Comparison of ENCODE assay signal across 8 cellular contexts in the genomic region with DNA sequence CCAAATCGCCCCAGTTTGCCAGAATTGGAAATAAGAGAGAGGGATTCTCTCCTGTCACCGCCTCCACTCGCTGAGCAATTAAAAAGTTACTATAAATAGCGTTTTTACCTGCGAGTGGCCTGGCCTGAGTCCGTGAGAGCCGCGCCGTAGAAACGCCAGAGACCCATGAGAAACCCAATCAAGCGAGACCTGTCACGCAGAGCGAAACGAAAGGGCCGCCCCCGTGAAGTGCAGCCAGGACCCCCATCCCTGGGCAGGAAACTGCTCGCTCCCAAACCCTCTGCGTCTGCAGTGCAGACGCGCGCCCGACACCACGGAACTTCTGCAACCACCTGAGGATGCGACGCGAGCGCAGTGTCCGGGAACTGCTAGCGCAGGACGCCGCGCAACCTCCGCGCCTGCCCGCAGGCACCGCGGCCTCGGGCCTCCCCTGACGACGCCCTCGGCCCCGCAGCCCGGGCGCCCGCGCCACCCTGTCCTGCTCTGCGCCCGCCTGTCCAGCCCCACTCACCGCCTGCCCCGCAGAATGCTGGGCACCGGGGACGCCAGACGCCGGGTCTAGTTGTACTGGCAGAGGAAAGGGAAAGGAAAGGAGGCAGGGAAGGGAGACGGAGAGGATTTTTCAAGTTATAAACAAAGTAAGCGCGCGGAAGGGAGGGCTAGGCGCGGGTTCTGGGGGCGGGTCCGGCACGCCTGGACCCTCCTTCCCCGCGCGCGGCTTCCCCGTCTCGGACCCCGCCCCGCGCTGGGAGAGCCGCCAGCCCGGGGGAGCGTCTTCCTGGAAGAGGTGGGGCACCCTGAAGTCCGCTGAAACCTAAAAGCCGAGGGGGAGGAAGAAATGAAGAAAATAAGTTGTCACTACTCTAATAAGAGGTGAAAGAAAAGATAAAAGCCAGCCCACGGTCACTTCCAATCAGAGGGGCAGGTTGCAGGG. TPM values are rescaled to one million over a fixed set of nuclear protein-coding genes. Genes with fewer than 3 reads are reported as not detected.
DNase-seq lines count a peak whose midpoint lies in the region; ATAC-seq, FAIRE-seq and TF ChIP-seq lines count a peak whose summit lies in the region.

A gene with protein sequence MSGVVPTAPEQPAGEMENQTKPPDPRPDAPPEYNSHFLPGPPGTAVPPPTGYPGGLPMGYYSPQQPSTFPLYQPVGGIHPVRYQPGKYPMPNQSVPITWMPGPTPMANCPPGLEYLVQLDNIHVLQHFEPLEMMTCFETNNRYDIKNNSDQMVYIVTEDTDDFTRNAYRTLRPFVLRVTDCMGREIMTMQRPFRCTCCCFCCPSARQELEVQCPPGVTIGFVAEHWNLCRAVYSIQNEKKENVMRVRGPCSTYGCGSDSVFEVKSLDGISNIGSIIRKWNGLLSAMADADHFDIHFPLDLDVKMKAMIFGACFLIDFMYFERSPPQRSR (minus strand): TSS at position 657 of the 934 bp plus-strand sequence. CDS start 29,034 bp downstream, outside the sequence.

- H3K14ac ChIP-seq in H9 (ENCODE audit: insufficient read depth, low read length): peak within 1 kb of the TSS; percentile 72; the same call in 1 of the 2 replicates

- no peak for FAIRE-seq in GM12878 (lab: Jason Lieb, UNC)

- no peak within 1 kb of the TSS for H2BK120ac ChIP-seq in H9 (ENCODE audit: low read depth, low read length, poor library complexity, severe bottlenecking)

- no peaks in the 10 kb centered on the region for H3K4me1 ChIP-seq in H9 (ENCODE audit: insufficient read depth, low read length)
- no peaks in the 10 kb centered on the region for H3K4me1 ChIP-seq in GM12878 (ENCODE audit: control insufficient read depth, insufficient read depth, low read length)
- peaks cover 2% of the 10 kb centered on the region for H3K4me1 ChIP-seq in right cardiac atrium (ENCODE audit: control insufficient read depth, insufficient read depth, low read length)

- intact Hi-C loops in GM12878 (cut with micrococcal nuclease; ENCODE audit: unreplicated experiment): no loop called here
- intact Hi-C loops in right cardiac atrium (cut with DNase I): no loop called here

- POLR2A ChIA-PET in GM12878 (lab: Charles Lee): no interaction called here

- H3K27ac ChIP-seq in H9 (ENCODE audit: insufficient read length, low read depth, low read length): no peak within 1 kb of the TSS
- H3K27ac ChIP-seq in GM12878 (ENCODE audit: control insufficient read depth, insufficient read depth): no peak within 1 kb of the TSS
- H3K27ac ChIP-seq in right cardiac atrium (ENCODE audit: low read length): peak within 1 kb of the TSS; percentile 90

- peaks cover 28 to 29% of the 10 kb centered on the region in 2 experiments for H3K9me3 Mint-ChIP-seq in H9

- H3K4me2 ChIP-seq in H9 (ENCODE audit: insufficient read depth, insufficient read length, low read length): peak within 1 kb of the TSS; percentile 50
- H3K4me2 ChIP-seq in GM12878 (ENCODE audit: control insufficient read depth, insufficient read depth): peak within 1 kb of the TSS; percentile 91

- H3K9ac ChIP-seq in H9 (ENCODE audit: extremely low read depth, insufficient read length, low read length) (peak within 1 kb of the TSS; percentile 7), GM12878 (ENCODE audit: control insufficient read depth, insufficient read depth, low read length) (no peak within 1 kb of the TSS)

- H2BK15ac ChIP-seq in H9 (ENCODE audit: low read depth, low read length): no peak within 1 kb of the TSS; the same call in 1 of the 2 replicates

- peak within 1 kb of the TSS; percentile 81 to 90 for H3K4me3 Mint-ChIP-seq in H9

- no peaks in the 10 kb centered on the region for H4K20me1 ChIP-seq in H9 (ENCODE audit: control insufficient read depth, insufficient read depth, insufficient read length)
- no peaks in the 10 kb centered on the region for H4K20me1 ChIP-seq in GM12878 (ENCODE audit: control insufficient read depth, insufficient read depth)

- H3K79me2 ChIP-seq in H9 (ENCODE audit: insufficient read depth, low read length): no peaks in the 10 kb centered on the region
- no peaks in the 10 kb centered on the region for H3K79me2 ChIP-seq in GM12878 (ENCODE audit: control insufficient read depth, insufficient read depth, low read length)

- no TSS peak for BruUV-seq in GM12878 (replicated peaks; lab: Mats Ljungman, UMichigan)

- H3T11ph ChIP-seq in H9 (ENCODE audit: low read length): no peak within 1 kb of the TSS

- H4K8ac ChIP-seq in H9 (replicated peaks; ENCODE audit: insufficient read length, low read depth, low read length): no peak within 1 kb of the TSS

- H3K23ac ChIP-seq in H9 (ENCODE audit: insufficient read length, low read depth, low read length): no peak within 1 kb of the TSS

- in situ Hi-C loops in GM12878 (cut with MboI): no loop called here

- peaks cover 8% of the 10 kb centered on the region for H3K23me2 ChIP-seq in H9 (ENCODE audit: insufficient read length, low read depth, low read length, poor library complexity, severe bottlenecking)

- RAD21 ChIA-PET in GM12878 (lab: Charles Lee; ENCODE audit: unreplicated experiment): no interaction called here

- H3K36me3 ChIP-seq in GM12878 (ENCODE audit: control insufficient read depth in 2 of 2, insufficient read depth in 2 of 2, low read length in 1 of 2): no peaks in the 10 kb centered on the region

- H3K18ac ChIP-seq in H9 (ENCODE audit: insufficient read length, low read depth, low read length): no peak within 1 kb of the TSS

- H3K4ac ChIP-seq in H9 (ENCODE audit: low read depth, low read length): no peak within 1 kb of the TSS

- no peak for TF ChIP-seq POLR2A in GM12878 (IDR thresholded peaks at IDR 0.05; ENCODE audit: low read depth, low read length)

- peaks cover 7% of the 10 kb centered on the region for H3K27me3 Mint-ChIP-seq in H9 (ENCODE audit: low read depth)

- CTCF ChIA-PET in GM12878 (lab: Yijun Ruan, JAX): no interaction called here

- no peaks in the 10 kb centered on the region for H3K79me1 ChIP-seq in H9 (ENCODE audit: insufficient read depth, low read depth, low read length, poor library complexity, severe bottlenecking)

- no peak for TF ChIP-seq CTCF in H9 (conservative IDR thresholded peaks at IDR 0.05)
- no peak for TF ChIP-seq CTCF in GM12878 (IDR thresholded peaks at IDR 0.05 in 2 of 3, conservative IDR thresholded peaks at IDR 0.05 in 1 of 3; ENCODE audit: control insufficient read depth in 2 of 3, extremely low read depth in 1 of 3, insufficient read depth in 1 of 3, low read depth in 3 of 3, low read length in 3 of 3)

- SMC1A ChIA-PET in GM12878 (lab: Charles Lee; ENCODE audit: uncharacterized antibody, unreplicated experiment): no interaction called here

- H3K4me3 ChIP-seq in GM12878 (peak within 1 kb of the TSS; percentile 60), right cardiac atrium (ENCODE audit: low read length) (peak within 1 kb of the TSS; percentile 77)

- no peak for TF ChIP-seq EP300 in GM12878 (IDR thresholded peaks at IDR 0.05; ENCODE audit: borderline replicate concordance in 1 of 2, control insufficient read depth in 1 of 2, low read depth in 2 of 2, low read length in 2 of 2)

- H2AK5ac ChIP-seq in H9 (ENCODE audit: insufficient read length, low read length): no peak within 1 kb of the TSS

- H2AFZ ChIP-seq in H9 (ENCODE audit: low read length): no peak within 1 kb of the TSS
- H2AFZ ChIP-seq in GM12878 (ENCODE audit: control insufficient read depth, low read depth, low read length): no peak within 1 kb of the TSS

- peaks cover 0 to 5% of the 10 kb centered on the region in 2 experiments; a peak in 2 of 4 replicates for H3K4me1 Mint-ChIP-seq in H9

- H4K91ac ChIP-seq in H9 (ENCODE audit: insufficient read length, low read depth, low read length): no peak within 1 kb of the TSS

- no peak within 1 kb of the TSS for H4K5ac ChIP-seq in H9 (ENCODE audit: insufficient read length, low read depth, low read length)

- WGBS in H9 (ENCODE audit: extremely low coverage, insufficient read length, low lambda C conversion rate): no CpG with 5 or more reads among the region's 78 CpGs
- 10% methylated on average over 72 of the region's 78 CpGs for WGBS in GM12878 (ENCODE audit: insufficient coverage, insufficient replicate concordance, low lambda C conversion rate, missing lambda C conversion rate)
- under 1% methylated on average over 78 of the region's 78 CpGs for WGBS in right cardiac atrium

- H3K27me3 ChIP-seq in H9 (ENCODE audit: insufficient read depth, low read length) (no peaks in the 10 kb centered on the region), GM12878 (replicated peaks in 1 of 2; ENCODE audit: control insufficient read depth in 2 of 2, insufficient read depth in 2 of 2, low read length in 1 of 2) (peaks cover 0 to 1% of the 10 kb centered on the region in 2 experiments; a peak in 1 of 4 replicates), right cardiac atrium (ENCODE audit: control insufficient read depth, insufficient read depth) (no peaks in the 10 kb centered on the region)

- H2BK20ac ChIP-seq in H9 (ENCODE audit: low read depth, low read length, poor library complexity, severe bottlenecking): no peak within 1 kb of the TSS

- ATAC-seq in GM12878: peak; percentile 53
- ATAC-seq in right cardiac atrium: peak; percentile 97 to 99
- ATAC-seq in HG03378 (IDR thresholded peaks at IDR 0.05; ENCODE audit: unreplicated experiment): no peak

- peak within 1 kb of the TSS in 1 of 3 experiments; percentile 77; a peak in 1 of 7 replicates for H3K27ac Mint-ChIP-seq in H9

- no peak within 1 kb of the TSS for H3K56ac ChIP-seq in H9 (ENCODE audit: insufficient read length, low read depth, low read length)

- H3K9me3 ChIP-seq in H9 (ENCODE audit: control insufficient read depth, low read depth, low read length) (no peaks in the 10 kb centered on the region), GM12878 (replicated peaks; ENCODE audit: control insufficient read depth, insufficient read depth, low read length) (no peaks in the 10 kb centered on the region), right cardiac atrium (ENCODE audit: control insufficient read depth, low read length) (no peaks in the 10 kb centered on the region)

- no peak for TF ChIP-seq RAD21 in GM12878 (IDR thresholded peaks at IDR 0.05; ENCODE audit: insufficient read depth, low read depth, low read length)

- H2BK12ac ChIP-seq in H9 (ENCODE audit: insufficient read length, low read depth, low read length): no peak within 1 kb of the TSS

- DNase-seq in NCI-H2107 treated with DMSO at 0.1 percent for 48 hours (lab: John Stamatoyannopoulos, UW; ENCODE audit: unreplicated experiment) (peak; percentile 16), NCI-H2107 (lab: John Stamatoyannopoulos, UW) (no peak), H9 (peak; percentile 47), NCI-H510A treated with DMSO at 0.1 percent for 48 hours (lab: John Stamatoyannopoulos, UW) (peak; percentile 49), GM12878 (ENCODE audit: low read depth, low spot score) (no peak), right cardiac atrium (peak; percentile 91 to 96 (median 95)), pons (ENCODE audit: low spot score) (peak; percentile 28)

- no peak within 1 kb of the TSS for H2BK5ac ChIP-seq in H9 (ENCODE audit: insufficient read length, low read length)

- peaks cover 16 to 33% (median 23%) of the 10 kb centered on the region in 3 experiments for H3K36me3 Mint-ChIP-seq in H9 (ENCODE audit: insufficient read depth in 1 of 3, low read depth in 3 of 3)

RNA-seq across cellular contexts. Expression of the gene that starts here (rescaled TPM):
- total RNA-seq in H9 (2021): 1.1 and 1.2 TPM in 2 replicates
- not detected in 2 replicates for total RNA-seq in GM12878 (2013; cell fraction: nucleolus; rRNA removed)
- total RNA-seq in GM12878 (2014; rRNA removed): not detected in 2 replicates
- total RNA-seq in GM12878 (2014; rRNA removed; fragmentation: Illumina TruSeq; extraction: Trizol): not detected in 2 replicates
- not detected in 2 replicates for total RNA-seq in GM12878 (2021)
- not detected for polyA plus RNA-seq in GM12878 (2011; ENCODE audit: low read depth)
- polyA plus RNA-seq in GM12878 (2011; rRNA removed): not detected in 2 replicates
- polyA plus RNA-seq in GM12878 (2011; cell fraction: cytosol; rRNA removed): not detected in 2 replicates
- not detected in 2 replicates for polyA plus RNA-seq in GM12878 (2011; cell fraction: nucleus; rRNA removed)
- polyA plus RNA-seq in GM12878 (2012): not detected in 2 replicates
- polyA plus RNA-seq in GM12878 (2014; fragmentation: Illumina TruSeq; extraction: Trizol): not detected in 2 replicates
- under 1 TPM in 1 of 2 experiments, not detected in 1; 0.02 TPM for polyA plus RNA-seq in GM12878 (2014; fragmentation: Nextera tagmentation; extraction: Ambion mirVana)
- not detected in 2 replicates for polyA plus RNA-seq in GM12878 (2014; rRNA removed)
- not detected for polyA plus RNA-seq in GM12878 (2016; fragmentation: Nextera tagmentation; extraction: Ambion mirVana)
- not detected in 2 replicates for polyA minus RNA-seq in GM12878 (2011; rRNA and poly(A)+ RNA removed)
- 1.0 TPM in 1 of 2 replicates, not detected in the other for polyA minus RNA-seq in GM12878 (2011; cell fraction: cytosol; rRNA and poly(A)+ RNA removed)
- polyA minus RNA-seq in GM12878 (2011; cell fraction: nucleus; rRNA and poly(A)+ RNA removed): not detected in 2 replicates
- total RNA-seq in right cardiac atrium: 10 to 100 TPM; 25.4 to 35.6 (median 29.2) TPM
- polyA plus RNA-seq in right cardiac atrium: 16.7 TPM

Comparison
In these comparisons a context has a peak if more than half of its experiments do, and no peak if none do; other contexts are left out.
1. RNA of the gene that starts here (total RNA-seq): 25.4 to 35.6 TPM in right cardiac atrium; 1.1 to 1.2 TPM in H9 and not detected in GM12878; every median in the first group is over 10 times any median in the second.
2. RNA of the gene that starts here (polyA plus RNA-seq): 16.7 TPM in right cardiac atrium (single experiment); 0.02 TPM in GM12878; every median in the first group is over 10 times any median in the second.
3. DNase-seq: peak in NCI-H2107 treated with DMSO at 0.1 percent for 48 hours (single experiment), H9 (single experiment), NCI-H510A treated with DMSO at 0.1 percent for 48 hours (single experiment), right cardiac atrium (3 of 3) and pons (single experiment); none in NCI-H2107 (single experiment) and GM12878 (single experiment).